Comparison of ENCODE assay signal across 22 cellular contexts in the genomic region with DNA sequence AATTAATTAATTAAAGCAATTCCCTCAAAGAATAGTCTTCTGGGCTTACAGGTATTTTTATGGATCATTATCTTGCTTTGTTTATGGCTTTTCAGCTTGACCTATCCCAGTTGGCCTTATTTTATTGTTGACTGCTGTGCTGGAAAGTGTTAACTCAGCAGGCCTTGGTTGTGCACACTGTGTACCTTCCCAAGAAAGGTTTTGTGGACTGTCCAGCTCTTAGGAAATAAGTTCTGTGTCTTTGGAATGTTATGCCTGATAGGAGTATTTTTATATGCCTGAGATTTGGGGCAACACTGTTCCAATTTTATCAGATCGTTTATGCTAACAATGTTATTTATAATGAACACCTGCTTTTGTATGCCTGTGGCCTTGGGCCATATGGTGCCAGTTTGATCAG.
DNase-seq lines count a peak whose midpoint lies in the region; ATAC-seq and TF ChIP-seq lines count a peak whose summit lies in the region.
"Had no signal": no experiment of that assay in that cellular context is flagged by ENCODE, and none has a peak within 500 bp of the region (broad histone marks: within the 10 kb centered on the region; RNA-seq: fewer than 3 reads in every experiment).

No MANE protein-coding gene starts in this region.

- no peak overlapping the region for H3K27ac ChIP-seq in SK-N-SH (ENCODE audit: low read depth in 2 of 2, low read length in 1 of 2)
- H3K27ac ChIP-seq: 22Rv1; BLaER1 treated with 17β-estradiol and CSF1 and Interleukin-3, amounts not matched to agents 10 nM and 100 nM had no signal

- CTCF ChIA-PET in SK-N-SH (lab: Yijun Ruan, JAX) = no interaction called here

- POLR2A ChIA-PET in SK-N-SH (lab: Yijun Ruan, JAX) = no interaction called here

- H3K9ac ChIP-seq in SK-N-SH (no peak overlapping the region), adipocyte (ENCODE audit: low read length) (no peak overlapping the region)
- H3K9ac ChIP-seq: BLaER1 treated with 17β-estradiol and CSF1 and Interleukin-3, amounts not matched to agents 10 nM and 100 nM had no signal

- no peaks in the 10 kb centered on the region for H4K20me1 ChIP-seq in SK-N-SH (ENCODE audit: insufficient read depth)
- H4K20me1 ChIP-seq: BLaER1 treated with 17β-estradiol and CSF1 and Interleukin-3, amounts not matched to agents 10 nM and 100 nM had no signal

- H3K79me2 ChIP-seq in SK-N-SH (ENCODE audit: insufficient read depth) = no peaks in the 10 kb centered on the region

- no peaks in the 10 kb centered on the region for H3K27me3 ChIP-seq in SK-N-SH (ENCODE audit: insufficient read depth)
- H3K27me3 ChIP-seq in adipocyte (replicated peaks; ENCODE audit: control insufficient read depth, insufficient read depth, low read length) = no peaks in the 10 kb centered on the region
- H3K27me3 ChIP-seq: BE2C; BLaER1 treated with 17β-estradiol and CSF1 and Interleukin-3, amounts not matched to agents 10 nM and 100 nM had no signal

- H3K36me3 ChIP-seq in SK-N-SH (replicated peaks in 1 of 2; ENCODE audit: control insufficient read depth in 1 of 2, insufficient read depth in 2 of 2, low read length in 1 of 2) (no peaks in the 10 kb centered on the region), adipocyte (ENCODE audit: control insufficient read depth, insufficient read depth, low read length, severe bottlenecking) (no peaks in the 10 kb centered on the region)
- H3K36me3 ChIP-seq: BE2C; BLaER1 treated with 17β-estradiol and CSF1 and Interleukin-3, amounts not matched to agents 10 nM and 100 nM; HAP-1 had no signal

- no peak; a peak in 1 of 4 replicates for TF ChIP-seq EP300 in SK-N-SH (IDR thresholded peaks at IDR 0.05; ENCODE audit: borderline replicate concordance in 1 of 2, low read depth in 1 of 2, low read length in 1 of 2)

- H3K9me2 ChIP-seq in SK-N-SH = no peaks in the 10 kb centered on the region

- no peak overlapping the region for H2AFZ ChIP-seq in SK-N-SH (ENCODE audit: low read depth)

- DNase-seq in DMS 273 (lab: John Stamatoyannopoulos, UW; ENCODE audit: unreplicated experiment) (peak; percentile 16), DMS 273 treated with DMSO at 0.1 percent for 48 hours (lab: John Stamatoyannopoulos, UW) (no peak), SK-N-SH (no peak), ACHN (peak; percentile 0), adipocyte (ENCODE audit: low read depth) (no peak)
- DNase-seq: AML-193; BE2C; Calu3; CD4-positive, alpha-beta T cell; COR-L47; DMS79; EL; GDM1; GOT3; HFFc6 had no signal

- H3K4me1 ChIP-seq in SK-N-SH (ENCODE audit: control insufficient read depth in 1 of 2, insufficient read depth in 2 of 2, low read depth in 1 of 2, low read length in 1 of 2) (peaks cover 0 to 8% of the 10 kb centered on the region in 2 experiments; a peak in 1 of 4 replicates), adipocyte (ENCODE audit: control insufficient read depth, insufficient read depth, low read length) (peaks cover 19% of the 10 kb centered on the region)
- H3K4me1 ChIP-seq: BE2C; BLaER1 treated with 17β-estradiol and CSF1 and Interleukin-3, amounts not matched to agents 10 nM and 100 nM; HAP-1 had no signal

- no peak overlapping the region for H3K4me2 ChIP-seq in SK-N-SH
- H3K4me2 ChIP-seq: BLaER1 treated with 17β-estradiol and CSF1 and Interleukin-3, amounts not matched to agents 10 nM and 100 nM had no signal

- 25% methylated on average over 1 of the region's 1 CpG for WGBS in SK-N-SH (ENCODE audit: low lambda C conversion rate)

- H3F3A ChIP-seq in SK-N-SH (replicated peaks; ENCODE audit: insufficient read depth) = no peaks in the 10 kb centered on the region

- ATAC-seq in SK-N-SH treated with all-trans-retinoic acid at 6 μM for 48 hours = no peak
- no peak for ATAC-seq in GM21723 (IDR thresholded peaks at IDR 0.05; ENCODE audit: unreplicated experiment)
- ATAC-seq in GM21576 (IDR thresholded peaks at IDR 0.05; ENCODE audit: unreplicated experiment) = no peak
- ATAC-seq: GM12878 had no signal

- H3K9me3 ChIP-seq in SK-N-SH (no peaks in the 10 kb centered on the region), adipocyte (ENCODE audit: control insufficient read depth, low read length) (no peaks in the 10 kb centered on the region)
- H3K9me3 ChIP-seq: BE2C, HAP-1 had no signal

- H3K4me3 ChIP-seq in SK-N-SH (ENCODE audit: low read depth in 2 of 2, low read length in 1 of 2) = no peak overlapping the region
- peak overlapping the region; percentile 32 for H3K4me3 ChIP-seq in adipocyte (ENCODE audit: low read length)
- H3K4me3 ChIP-seq: BLaER1 treated with 17β-estradiol and CSF1 and Interleukin-3, amounts not matched to agents 10 nM and 100 nM; GM12878; HAP-1 had no signal

- in situ Hi-C loops in ACHN (cut with HindIII; ENCODE audit: low pct_ligation_motif_present, low pct_unique_long_range_greater_than_20kb, low sequenced_read_pairs) = no loop called here

- no peak for TF ChIP-seq RAD21 in SK-N-SH (IDR thresholded peaks at IDR 0.05; ENCODE audit: low read length)

- TF ChIP-seq CTCF in SK-N-SH (IDR thresholded peaks at IDR 0.05) = no peak

TF ChIP-seq in SK-N-SH, 30 proteins besides CTCF, POLR2A, EP300 and RAD21:
- TF ChIP-seq ELF1 (IDR thresholded peaks at IDR 0.05) = no peak
- TF ChIP-seq GATA2 (CRISPR knock-in tag; IDR thresholded peaks at IDR 0.05) = 0 out of 2 replicates have a peak, but pooled peaks have one; percentile 28
- no peak for TF ChIP-seq YY1 (IDR thresholded peaks at IDR 0.05; ENCODE audit: low read depth)

TF ChIP-seq in SK-N-SH treated with all-trans-retinoic acid at 6 μM for 48 hours, 23 proteins besides CTCF, POLR2A, EP300 and RAD21:
- TF ChIP-seq, protein P1, sequence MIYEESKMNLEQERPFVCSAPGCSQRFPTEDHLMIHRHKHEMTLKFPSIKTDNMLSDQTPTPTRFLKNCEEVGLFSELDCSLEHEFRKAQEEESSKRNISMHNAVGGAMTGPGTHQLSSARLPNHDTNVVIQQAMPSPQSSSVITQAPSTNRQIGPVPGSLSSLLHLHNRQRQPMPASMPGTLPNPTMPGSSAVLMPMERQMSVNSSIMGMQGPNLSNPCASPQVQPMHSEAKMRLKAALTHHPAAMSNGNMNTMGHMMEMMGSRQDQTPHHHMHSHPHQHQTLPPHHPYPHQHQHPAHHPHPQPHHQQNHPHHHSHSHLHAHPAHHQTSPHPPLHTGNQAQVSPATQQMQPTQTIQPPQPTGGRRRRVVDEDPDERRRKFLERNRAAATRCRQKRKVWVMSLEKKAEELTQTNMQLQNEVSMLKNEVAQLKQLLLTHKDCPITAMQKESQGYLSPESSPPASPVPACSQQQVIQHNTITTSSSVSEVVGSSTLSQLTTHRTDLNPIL (CRISPR knock-in tag; IDR thresholded peaks at IDR 0.05; ENCODE audit: low read depth) = no peak
- TF ChIP-seq GLIS3 (CRISPR knock-in tag; IDR thresholded peaks at IDR 0.05) (no peak), ZFP3 (CRISPR knock-in tag; IDR thresholded peaks at IDR 0.05) (no peak), OSR1 (CRISPR knock-in tag; IDR thresholded peaks at IDR 0.05) (no peak), ZNF565 (CRISPR knock-in tag; conservative IDR thresholded peaks at IDR 0.05; ENCODE audit: low read depth) (no peak), ARNTL (CRISPR knock-in tag; IDR thresholded peaks at IDR 0.05; ENCODE audit: borderline replicate concordance, low read depth) (no peak)
- TF ChIP-seq, protein P2, sequence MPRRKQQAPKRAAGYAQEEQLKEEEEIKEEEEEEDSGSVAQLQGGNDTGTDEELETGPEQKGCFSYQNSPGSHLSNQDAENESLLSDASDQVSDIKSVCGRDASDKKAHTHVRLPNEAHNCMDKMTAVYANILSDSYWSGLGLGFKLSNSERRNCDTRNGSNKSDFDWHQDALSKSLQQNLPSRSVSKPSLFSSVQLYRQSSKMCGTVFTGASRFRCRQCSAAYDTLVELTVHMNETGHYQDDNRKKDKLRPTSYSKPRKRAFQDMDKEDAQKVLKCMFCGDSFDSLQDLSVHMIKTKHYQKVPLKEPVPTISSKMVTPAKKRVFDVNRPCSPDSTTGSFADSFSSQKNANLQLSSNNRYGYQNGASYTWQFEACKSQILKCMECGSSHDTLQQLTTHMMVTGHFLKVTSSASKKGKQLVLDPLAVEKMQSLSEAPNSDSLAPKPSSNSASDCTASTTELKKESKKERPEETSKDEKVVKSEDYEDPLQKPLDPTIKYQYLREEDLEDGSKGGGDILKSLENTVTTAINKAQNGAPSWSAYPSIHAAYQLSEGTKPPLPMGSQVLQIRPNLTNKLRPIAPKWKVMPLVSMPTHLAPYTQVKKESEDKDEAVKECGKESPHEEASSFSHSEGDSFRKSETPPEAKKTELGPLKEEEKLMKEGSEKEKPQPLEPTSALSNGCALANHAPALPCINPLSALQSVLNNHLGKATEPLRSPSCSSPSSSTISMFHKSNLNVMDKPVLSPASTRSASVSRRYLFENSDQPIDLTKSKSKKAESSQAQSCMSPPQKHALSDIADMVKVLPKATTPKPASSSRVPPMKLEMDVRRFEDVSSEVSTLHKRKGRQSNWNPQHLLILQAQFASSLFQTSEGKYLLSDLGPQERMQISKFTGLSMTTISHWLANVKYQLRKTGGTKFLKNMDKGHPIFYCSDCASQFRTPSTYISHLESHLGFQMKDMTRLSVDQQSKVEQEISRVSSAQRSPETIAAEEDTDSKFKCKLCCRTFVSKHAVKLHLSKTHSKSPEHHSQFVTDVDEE (CRISPR knock-in tag; IDR thresholded peaks at IDR 0.05) = no peak
TF ChIP-seq in SK-N-SH treated with all-trans-retinoic acid at 6 μM for 48 hours: peak in this region for 0.

Comparison
In these comparisons a context has a peak if more than half of its experiments do, and no peak if none do; other contexts are left out.
1. DNase-seq: peak in DMS 273 (single experiment) and ACHN (single experiment); none in DMS 273 treated with DMSO at 0.1 percent for 48 hours (single experiment), SK-N-SH (single experiment) and adipocyte (single experiment).